ENCODE assay signal across 8 cellular contexts in the genomic region with DNA sequence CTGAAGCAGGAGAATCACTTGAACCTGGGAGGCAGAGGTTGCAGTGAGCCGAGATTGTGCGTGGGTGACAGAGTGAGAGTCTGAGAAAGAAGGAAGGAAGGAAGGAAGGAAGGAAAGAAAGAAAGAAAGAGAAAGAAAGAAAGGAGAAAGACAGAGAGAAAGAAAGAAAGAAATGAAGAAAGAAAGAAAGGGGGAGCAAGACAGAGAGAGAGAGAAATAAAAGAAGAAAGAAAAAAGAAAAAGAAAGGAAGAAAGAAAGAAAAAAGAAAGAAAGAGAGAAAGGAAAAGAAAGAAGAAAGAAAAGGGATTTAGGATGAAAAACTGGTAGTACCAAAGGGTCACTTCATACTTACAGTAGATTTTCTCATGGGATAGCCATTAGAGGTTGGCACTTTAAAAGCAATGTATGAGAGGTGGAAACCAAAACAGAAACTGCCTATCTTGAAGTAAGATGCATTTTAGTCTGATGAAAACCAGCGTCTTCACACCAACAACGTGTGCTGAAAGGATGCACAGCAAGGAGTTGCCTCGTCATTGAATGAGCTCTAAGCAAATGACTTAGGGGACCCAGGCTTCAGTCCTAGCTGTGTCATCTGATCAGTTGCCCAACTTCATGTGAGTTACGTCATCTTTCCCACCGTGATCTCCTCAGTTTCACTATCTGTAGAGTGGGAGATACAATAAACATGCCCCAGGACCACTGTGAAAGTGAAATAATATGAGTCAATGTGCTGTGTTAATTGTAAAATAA.
DNase-seq lines count a peak whose midpoint lies in the region; ATAC-seq and TF ChIP-seq lines count a peak whose summit lies in the region.

No MANE protein-coding gene starts in this region.

- H3K79me2 ChIP-seq in smooth muscle cell (ENCODE audit: low read depth): no peaks in the 10 kb centered on the region

- H3K4me1 Mint-ChIP-seq in CD8-positive, alpha-beta memory T cell: peaks cover 71 to 95% (median 93%) of the 10 kb centered on the region in 3 donors

- H3K9ac ChIP-seq in smooth muscle cell (ENCODE audit: low read depth): no peak overlapping the region

- POLR2A ChIA-PET in CD8-positive, alpha-beta memory T cell (lab: Charles Lee): interaction anchor here (1.6 kb wide), 2 partner anchors 14 to 16 kb away, joined by 5 read pairs; no protein-coding TSS in a partner anchor

- no peak overlapping the region for H2AFZ ChIP-seq in smooth muscle cell (ENCODE audit: low read depth)

- no peaks in the 10 kb centered on the region for H3K27me3 Mint-ChIP-seq in CD8-positive, alpha-beta memory T cell

- TF ChIP-seq CTCF in smooth muscle cell (IDR thresholded peaks at IDR 0.05; ENCODE audit: borderline replicate concordance, insufficient read depth, poor library complexity, severe bottlenecking): no peak

- peaks cover 4% of the 10 kb centered on the region for H3F3A ChIP-seq in smooth muscle cell (ENCODE audit: low read depth)

- H3K27me3 ChIP-seq in CD8-positive, alpha-beta memory T cell (ENCODE audit: insufficient read depth, low read length, poor library complexity, severe bottlenecking): no peaks in the 10 kb centered on the region
- no peaks in the 10 kb centered on the region for H3K27me3 ChIP-seq in smooth muscle cell (ENCODE audit: low read depth)

- peak in 4 of 5 donors; percentile 31 to 63 (median 40) for DNase-seq in CD8-positive, alpha-beta memory T cell
- DNase-seq in activated naive CD4-positive, alpha-beta T cell treated with anti-CD3 and anti-CD28 coated beads, Interleukin-2, amount 50 U/mL, for 16 hours: peak; percentile 54
- DNase-seq in smooth muscle cell (lab: John Stamatoyannopoulos, UW; ENCODE audit: unreplicated experiment) (no peak), NCI-H2196 (lab: John Stamatoyannopoulos, UW; ENCODE audit: unreplicated experiment) (no peak), D341Med (ENCODE audit: low spot score) (no peak), NCI-H2081 (lab: John Stamatoyannopoulos, UW) (no peak)

- H3K9me3 Mint-ChIP-seq in CD8-positive, alpha-beta memory T cell: no peaks in the 10 kb centered on the region

- peaks cover 15 to 49% (median 30%) of the 10 kb centered on the region in 3 donors for H3K36me3 Mint-ChIP-seq in CD8-positive, alpha-beta memory T cell

- H4K20me1 ChIP-seq in smooth muscle cell (ENCODE audit: low read depth): no peaks in the 10 kb centered on the region

- H3K27ac Mint-ChIP-seq in CD8-positive, alpha-beta memory T cell: peak overlapping the region; percentile 65 to 90 (median 84)

- peak overlapping the region in 6 of 7 donors; percentile 46 to 91 (median 63) for H3K4me3 Mint-ChIP-seq in CD8-positive, alpha-beta memory T cell

- peak overlapping the region; percentile 60 for H3K27ac ChIP-seq in CD8-positive, alpha-beta memory T cell (ENCODE audit: low read depth, low read length)
- H3K27ac ChIP-seq in smooth muscle cell (ENCODE audit: low read depth): peak overlapping the region; percentile 56

- no peak overlapping the region for H3K4me2 ChIP-seq in smooth muscle cell

- 82% methylated on average over 7 of the region's 7 CpGs for WGBS in smooth muscle cell (ENCODE audit: low lambda C conversion rate)

- no peak overlapping the region for H3K4me3 ChIP-seq in CD8-positive, alpha-beta memory T cell (ENCODE audit: low read length)
- H3K4me3 ChIP-seq in smooth muscle cell: no peak overlapping the region

- CTCF ChIA-PET in CD8-positive, alpha-beta memory T cell (lab: Charles Lee): interaction anchor here (1.3 to 1.5 kb wide), 3 partner anchors 15 to 99 kb away, joined by 3 to 5 read pairs (median 3); no protein-coding TSS in a partner anchor

- peak; percentile 79 for ATAC-seq in GM19452 (IDR thresholded peaks at IDR 0.05; ENCODE audit: unreplicated experiment)
- ATAC-seq in HG03469 (IDR thresholded peaks at IDR 0.05; ENCODE audit: unreplicated experiment): peak; percentile 57

- H3K36me3 ChIP-seq in CD8-positive, alpha-beta memory T cell (ENCODE audit: insufficient read depth, low read length): no peaks in the 10 kb centered on the region
- H3K36me3 ChIP-seq in smooth muscle cell (ENCODE audit: low read depth): no peaks in the 10 kb centered on the region

- H3K4me1 ChIP-seq in CD8-positive, alpha-beta memory T cell (ENCODE audit: insufficient read depth, low read length): peaks cover 28% of the 10 kb centered on the region
- H3K4me1 ChIP-seq in smooth muscle cell (ENCODE audit: low read depth): peaks cover 28% of the 10 kb centered on the region

- no peaks in the 10 kb centered on the region for H3K9me3 ChIP-seq in CD8-positive, alpha-beta memory T cell (ENCODE audit: low read length)
- no peaks in the 10 kb centered on the region for H3K9me3 ChIP-seq in smooth muscle cell (replicated peaks; ENCODE audit: low read depth)

Comparison
In these comparisons a context has a peak if more than half of its experiments do, and no peak if none do; other contexts are left out.
1. DNase-seq: peak in CD8-positive, alpha-beta memory T cell (4 of 5) and activated naive CD4-positive, alpha-beta T cell treated with anti-CD3 and anti-CD28 coated beads, Interleukin-2, amount 50 U/mL, for 16 hours (single experiment); none in smooth muscle cell (single experiment), NCI-H2196 (single experiment), D341Med (single experiment) and NCI-H2081 (0 of 2).